11 cellular contexts compared by ENCODE assay signal in genomic region chr2:148814853-148815419, GRCh38.
A peak's percentile ranks its signal among the peaks of the same experiment; 100 is the strongest.
DNase-seq lines count a peak whose midpoint lies in the region; ATAC-seq, FAIRE-seq and TF ChIP-seq lines count a peak whose summit lies in the region.
"Had no signal": no experiment of that assay in that cellular context is flagged by ENCODE, and none has a peak within 500 bp of the region (broad histone marks: within the 10 kb centered on the region; RNA-seq: fewer than 3 reads in every experiment).

No MANE protein-coding gene starts in this region.

- no peak for ATAC-seq in activated naive CD8-positive, alpha-beta T cell treated with anti-CD3 and anti-CD28 coated beads, Interleukin-2, amount 10 ng/mL, durations not matched to agents 7 days and 5 days (ENCODE audit: low read depth)
- ATAC-seq in activated naive CD8-positive, alpha-beta T cell treated with anti-CD3 and anti-CD28 coated beads, Interleukin-2, amount 50 U/mL, for 24 hours = no peak
- no peak for ATAC-seq in HG02798 (IDR thresholded peaks at IDR 0.05; ENCODE audit: poor library complexity, unreplicated experiment)
- ATAC-seq: naive thymus-derived CD8-positive, alpha-beta T cell had no signal

- H3K4me3 ChIP-seq in adipocyte (ENCODE audit: low read length) (peak overlapping the region; percentile 61), kidney (ENCODE audit: low read length in 2 of 2) (peak overlapping the region in 1 of 2 donors; percentile 18)

- peaks cover 5% of the 10 kb centered on the region for H3K27me3 ChIP-seq in adipocyte (replicated peaks; ENCODE audit: control insufficient read depth, insufficient read depth, low read length)

- H3K9me3 Mint-ChIP-seq in activated naive CD8-positive, alpha-beta T cell treated with anti-CD3 and anti-CD28 coated beads, Interleukin-2, amount 10 ng/mL, durations not matched to agents 7 days and 5 days = no peaks in the 10 kb centered on the region
- no peaks in the 10 kb centered on the region for H3K9me3 Mint-ChIP-seq in activated naive CD8-positive, alpha-beta T cell treated with anti-CD3 and anti-CD28 coated beads, Interleukin-2, amount 50 U/mL, for 24 hours
- H3K9me3 Mint-ChIP-seq in type B pancreatic cell = no peaks in the 10 kb centered on the region

- POLR2A ChIA-PET in activated naive CD8-positive, alpha-beta T cell treated with anti-CD3 and anti-CD28 coated beads, Interleukin-2, amount 10 ng/mL, durations not matched to agents 7 days and 5 days (lab: Charles Lee) = interaction anchor here (0.7 kb wide), 1 partner anchor 178 kb away, joined by 7 read pairs; no protein-coding TSS in a partner anchor

- peaks cover 4% of the 10 kb centered on the region for H3K4me1 Mint-ChIP-seq in activated naive CD8-positive, alpha-beta T cell treated with anti-CD3 and anti-CD28 coated beads, Interleukin-2, amount 10 ng/mL, durations not matched to agents 7 days and 5 days
- H3K4me1 Mint-ChIP-seq in activated naive CD8-positive, alpha-beta T cell treated with anti-CD3 and anti-CD28 coated beads, Interleukin-2, amount 50 U/mL, for 24 hours = peaks cover 21% of the 10 kb centered on the region
- H3K4me1 Mint-ChIP-seq in type B pancreatic cell (ENCODE audit: unreplicated experiment) = peaks cover 20% of the 10 kb centered on the region

- no peak overlapping the region for H3K9ac ChIP-seq in adipocyte (ENCODE audit: low read length)
- H3K9ac ChIP-seq in kidney (ENCODE audit: low read length in 2 of 2) = peak overlapping the region in 1 of 2 donors; percentile 1

- intact Hi-C loops in kidney (cut with DNase I) = no loop called here

- DNase-seq in activated naive CD8-positive, alpha-beta T cell treated with anti-CD3 and anti-CD28 coated beads, Interleukin-2, amount 10 ng/mL, durations not matched to agents 7 days and 5 days = no peak
- DNase-seq in activated naive CD8-positive, alpha-beta T cell treated with anti-CD3 and anti-CD28 coated beads, Interleukin-2, amount 50 U/mL, for 24 hours = no peak
- DNase-seq in adipocyte (ENCODE audit: low read depth) (peak; percentile 16), kidney (no peak), type B pancreatic cell (ENCODE audit: extremely low spot score, unreplicated experiment) (no peak), NCI-H2081 treated with DMSO at 0.1 percent for 48 hours (lab: John Stamatoyannopoulos, UW) (no peak), SK-N-DZ (ENCODE audit: low spot score) (no peak)
- DNase-seq: naive thymus-derived CD8-positive, alpha-beta T cell; NCI-H1092 treated with DMSO at 0.1 percent for 48 hours had no signal

- TF ChIP-seq CTCF in kidney (IDR thresholded peaks at IDR 0.05; ENCODE audit: borderline replicate concordance, extremely low read depth, insufficient read depth) = no peak
- no peak for TF ChIP-seq CTCF in type B pancreatic cell (conservative IDR thresholded peaks at IDR 0.05)

- no peaks in the 10 kb centered on the region for H3K36me3 Mint-ChIP-seq in activated naive CD8-positive, alpha-beta T cell treated with anti-CD3 and anti-CD28 coated beads, Interleukin-2, amount 10 ng/mL, durations not matched to agents 7 days and 5 days
- no peaks in the 10 kb centered on the region for H3K36me3 Mint-ChIP-seq in activated naive CD8-positive, alpha-beta T cell treated with anti-CD3 and anti-CD28 coated beads, Interleukin-2, amount 50 U/mL, for 24 hours (ENCODE audit: low read depth)
- H3K36me3 Mint-ChIP-seq in type B pancreatic cell = no peaks in the 10 kb centered on the region
- H3K36me3 Mint-ChIP-seq: naive thymus-derived CD8-positive, alpha-beta T cell had no signal

- no peaks in the 10 kb centered on the region for H3K9me3 ChIP-seq in adipocyte (ENCODE audit: control insufficient read depth, low read length)
- H3K9me3 ChIP-seq in kidney (ENCODE audit: control insufficient read depth in 1 of 2, low read length in 2 of 2) = no peaks in the 10 kb centered on the region

- H3K4me3 Mint-ChIP-seq in activated naive CD8-positive, alpha-beta T cell treated with anti-CD3 and anti-CD28 coated beads, Interleukin-2, amount 10 ng/mL, durations not matched to agents 7 days and 5 days = no peak overlapping the region
- no peak overlapping the region for H3K4me3 Mint-ChIP-seq in activated naive CD8-positive, alpha-beta T cell treated with anti-CD3 and anti-CD28 coated beads, Interleukin-2, amount 50 U/mL, for 24 hours
- no peak overlapping the region for H3K4me3 Mint-ChIP-seq in type B pancreatic cell
- H3K4me3 Mint-ChIP-seq: naive thymus-derived CD8-positive, alpha-beta T cell had no signal

- H3K27ac Mint-ChIP-seq in activated naive CD8-positive, alpha-beta T cell treated with anti-CD3 and anti-CD28 coated beads, Interleukin-2, amount 10 ng/mL, durations not matched to agents 7 days and 5 days = peak overlapping the region; percentile 12
- no peak overlapping the region for H3K27ac Mint-ChIP-seq in activated naive CD8-positive, alpha-beta T cell treated with anti-CD3 and anti-CD28 coated beads, Interleukin-2, amount 50 U/mL, for 24 hours
- H3K27ac Mint-ChIP-seq in type B pancreatic cell = peak overlapping the region; percentile 43

- H3K4me1 ChIP-seq in adipocyte (ENCODE audit: control insufficient read depth, insufficient read depth, low read length) = peaks cover 38% of the 10 kb centered on the region
- peaks cover 0 to 11% of the 10 kb centered on the region in 2 donors for H3K4me1 ChIP-seq in kidney (ENCODE audit: control insufficient read depth in 1 of 2, insufficient read depth in 1 of 2, low read depth in 1 of 2, low read length in 2 of 2)

- no peak for FAIRE-seq in kidney (lab: Jason Lieb, UNC)
- FAIRE-seq: H54 had no signal

- peaks cover 25% of the 10 kb centered on the region for H3K27me3 Mint-ChIP-seq in activated naive CD8-positive, alpha-beta T cell treated with anti-CD3 and anti-CD28 coated beads, Interleukin-2, amount 10 ng/mL, durations not matched to agents 7 days and 5 days
- H3K27me3 Mint-ChIP-seq in activated naive CD8-positive, alpha-beta T cell treated with anti-CD3 and anti-CD28 coated beads, Interleukin-2, amount 50 U/mL, for 24 hours = peaks cover 14% of the 10 kb centered on the region
- H3K27me3 Mint-ChIP-seq in type B pancreatic cell = peaks cover 11% of the 10 kb centered on the region

- H3K36me3 ChIP-seq in adipocyte (ENCODE audit: control insufficient read depth, insufficient read depth, low read length, severe bottlenecking) = no peaks in the 10 kb centered on the region
- no peaks in the 10 kb centered on the region for H3K36me3 ChIP-seq in kidney (ENCODE audit: control insufficient read depth in 1 of 2, insufficient read depth in 2 of 2, low read length in 2 of 2)

- peak overlapping the region; percentile 59 to 69 for H3K27ac ChIP-seq in kidney (ENCODE audit: low read depth in 2 of 2, low read length in 2 of 2)
